ENCODE assay signal across 26 cellular contexts in the genomic region with DNA sequence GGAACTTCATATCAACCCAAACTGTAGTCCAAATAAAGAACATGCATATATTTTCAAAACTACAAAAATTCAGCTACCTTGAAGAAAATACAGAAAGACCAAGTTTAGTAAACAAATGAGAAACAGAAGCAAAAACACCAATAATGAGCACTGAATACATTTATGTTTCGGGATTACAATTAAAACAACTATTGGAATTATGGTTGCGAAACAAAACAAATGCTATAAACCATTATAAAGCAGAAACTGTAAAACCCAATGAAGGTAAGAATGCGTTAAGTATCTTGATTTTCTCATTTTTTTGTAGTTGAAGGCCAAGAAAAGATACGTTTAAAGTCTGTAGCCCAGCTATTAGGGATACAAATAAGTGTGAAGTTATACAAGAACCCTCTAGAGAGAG. TPM values are rescaled to one million over a fixed set of nuclear protein-coding genes. Genes with fewer than 3 reads are reported as not detected.
DNase-seq lines count a peak whose midpoint lies in the region; ATAC-seq, FAIRE-seq and TF ChIP-seq lines count a peak whose summit lies in the region.
"Had no signal": no experiment of that assay in that cellular context is flagged by ENCODE, and none has a peak within 500 bp of the region (broad histone marks: within the 10 kb centered on the region; RNA-seq: fewer than 3 reads in every experiment).

No MANE protein-coding gene starts in this region.

- no peaks in the 10 kb centered on the region for H3K36me3 Mint-ChIP-seq in nephron (ENCODE audit: low read depth)
- H3K36me3 Mint-ChIP-seq: CD4-positive, alpha-beta memory T cell; CD4-positive, CD25-positive, alpha-beta regulatory T cell had no signal

- WGBS in HepG2 (ENCODE audit: low lambda C conversion rate): 34% methylated on average over 4 of the region's 4 CpGs
- 74% methylated on average over 4 of the region's 4 CpGs for WGBS in right lobe of liver (ENCODE audit: insufficient coverage, low coverage, low lambda C conversion rate, missing lambda C conversion rate)
- WGBS in spleen, 5 donors: 82 to 97% (median 91%) methylated on average over 4 of the region's 4 CpGs

- TF ChIP-seq CTCF in HepG2 (CRISPR knock-in tag; IDR thresholded peaks at IDR 0.05) (no peak), right lobe of liver (IDR thresholded peaks at IDR 0.05) (no peak), nephron (IDR thresholded peaks at IDR 0.05; ENCODE audit: unreplicated experiment in 3 of 3) (no peak), spleen (IDR thresholded peaks at IDR 0.05 in 8 of 11, conservative IDR thresholded peaks at IDR 0.05 in 3 of 11) (no peak)

- no peak for FAIRE-seq in HepG2 (lab: Jason Lieb, UNC)
- peak; percentile 82 for FAIRE-seq in endometrium (lab: Jason Lieb, UNC)
- FAIRE-seq: GM12878, GM12892, GM18507 had no signal

- H3K27ac Mint-ChIP-seq in nephron: peak overlapping the region in 2 of 3 experiments; percentile 84 to 89
- H3K27ac Mint-ChIP-seq: CD14-positive monocyte; CD8-positive, alpha-beta memory T cell had no signal

- TF ChIP-seq RAD21 in HepG2 (CRISPR knock-in tag; IDR thresholded peaks at IDR 0.05): no peak

- H3K9ac ChIP-seq in HepG2 (ENCODE audit: insufficient read depth, low read depth, low read length): no peak overlapping the region
- H3K9ac ChIP-seq: BLaER1 had no signal

- no peaks in the 10 kb centered on the region for H3K79me2 ChIP-seq in HepG2 (ENCODE audit: insufficient read depth, low read length)

- POLR2A ChIA-PET in HepG2 (lab: Yijun Ruan, JAX): no interaction called here

- TF ChIP-seq EP300 in HepG2 (IDR thresholded peaks at IDR 0.05; ENCODE audit: low read depth in 2 of 2, low read length in 2 of 2): no peak
- no peak for TF ChIP-seq EP300 in HepG2 (CRISPR knock-in tag; IDR thresholded peaks at IDR 0.05; ENCODE audit: borderline replicate concordance)

- ATAC-seq in HepG2 (no peak), right lobe of liver (no peak)
- ATAC-seq: GM12878 had no signal

- intact Hi-C loops in HepG2 (cut with micrococcal nuclease; ENCODE audit: unreplicated experiment): no loop called here
- intact Hi-C loops in right lobe of liver (cut with DNase I): no loop called here
- intact Hi-C loops in spleen (cut with DNase I; ENCODE audit: low total_unique reads): no loop called here

- BruUV-seq in HepG2 (replicated peaks; lab: Mats Ljungman, UMichigan): no TSS peak

- in situ Hi-C loops in HepG2 (cut with HindIII; ENCODE audit: extremely low pct_ligation_motif_present, low pct_unique_long_range_greater_than_20kb): no loop called here

- H3K27me3 ChIP-seq in HepG2 (ENCODE audit: control insufficient read depth in 1 of 2, insufficient read depth in 2 of 2, low read length in 2 of 2) (peaks cover 7% of the 10 kb centered on the region in 2 experiments; a peak in 2 of 5 replicates), right lobe of liver (no peaks in the 10 kb centered on the region), spleen (replicated peaks in 1 of 7) (no peaks in the 10 kb centered on the region)
- H3K27me3 ChIP-seq: BLaER1 had no signal

- peaks cover 5% of the 10 kb centered on the region for H3K9me3 Mint-ChIP-seq in nephron

- no peaks in the 10 kb centered on the region for H3K36me3 ChIP-seq in HepG2 (replicated peaks in 1 of 2; ENCODE audit: control insufficient read depth in 1 of 2, insufficient read depth in 2 of 2, low read length in 2 of 2)
- no peaks in the 10 kb centered on the region for H3K36me3 ChIP-seq in right lobe of liver
- no peaks in the 10 kb centered on the region for H3K36me3 ChIP-seq in spleen
- H3K36me3 ChIP-seq: BE2C, BLaER1 had no signal

- no peak overlapping the region for H2AFZ ChIP-seq in HepG2 (ENCODE audit: low read length)

- peaks cover 3% of the 10 kb centered on the region for H3K27me3 Mint-ChIP-seq in nephron (ENCODE audit: low read depth)
- H3K27me3 Mint-ChIP-seq: CD4-positive, alpha-beta memory T cell; CD4-positive, CD25-positive, alpha-beta regulatory T cell had no signal

- H4K20me1 ChIP-seq in HepG2 (ENCODE audit: insufficient read depth, low read length): no peaks in the 10 kb centered on the region
- H4K20me1 ChIP-seq: BLaER1 had no signal

- TF ChIP-seq POLR2A in HepG2 (IDR thresholded peaks at IDR 0.05; ENCODE audit: insufficient read depth in 1 of 2, low read depth in 2 of 2, low read length in 2 of 2) (no peak), right lobe of liver (IDR thresholded peaks at IDR 0.05) (no peak), spleen (IDR thresholded peaks at IDR 0.05) (no peak)

- H3K4me1 ChIP-seq in HepG2 (ENCODE audit: insufficient read depth, low read length) (no peaks in the 10 kb centered on the region), right lobe of liver (no peaks in the 10 kb centered on the region), spleen (peaks cover 0 to 26% (median 9%) of the 10 kb centered on the region in 6 donors)
- H3K4me1 ChIP-seq: BE2C had no signal

- no peak overlapping the region for H3K4me2 ChIP-seq in HepG2 (ENCODE audit: low read depth, low read length)
- H3K4me2 ChIP-seq: BLaER1 had no signal

- peaks cover 50% of the 10 kb centered on the region for H3K4me1 Mint-ChIP-seq in nephron
- H3K4me1 Mint-ChIP-seq: CD4-positive, alpha-beta memory T cell; CD8-positive, alpha-beta memory T cell had no signal

- H3K4me3 ChIP-seq in HepG2 (replicated peaks in 1 of 3; ENCODE audit: insufficient read depth in 1 of 3, low read depth in 2 of 3, low read length in 3 of 3) (no peak overlapping the region), right lobe of liver (no peak overlapping the region), spleen (no peak overlapping the region)
- H3K4me3 ChIP-seq: BLaER1, GM12878 had no signal

- H3K4me3 Mint-ChIP-seq in nephron: no peak overlapping the region
- H3K4me3 Mint-ChIP-seq: CD14-positive monocyte; CD4-positive, alpha-beta memory T cell; CD4-positive, CD25-positive, alpha-beta regulatory T cell; CD8-positive, alpha-beta memory T cell had no signal

- H3K9me3 ChIP-seq in HepG2 (ENCODE audit: low read length): no peaks in the 10 kb centered on the region
- H3K9me3 ChIP-seq in right lobe of liver: no peaks in the 10 kb centered on the region
- peaks cover 0 to 6% (median 0%) of the 10 kb centered on the region in 8 donors for H3K9me3 ChIP-seq in spleen
- H3K9me3 ChIP-seq: BE2C, BLaER1 had no signal

- CTCF ChIA-PET in HepG2 (lab: Yijun Ruan, JAX; ENCODE audit: low intra/inter-chr PET ratio, low total read pairs): no interaction called here

- H3K27ac ChIP-seq in HepG2 (ENCODE audit: extremely low read length, insufficient read depth, low read length) (no peak overlapping the region), right lobe of liver (no peak overlapping the region), spleen (no peak overlapping the region)
- H3K27ac ChIP-seq: 22Rv1, BLaER1 had no signal

- DNase-seq in HepG2 (ENCODE audit: low spot score): no peak
- DNase-seq in right lobe of liver: no peak
- DNase-seq in spleen: no peak
- no peak for DNase-seq in NCI-H1092 (lab: John Stamatoyannopoulos, UW)
- DNase-seq: ACHN; BE2C; C1 segment of cervical spinal cord; CD4-positive, alpha-beta memory T cell; CD4-positive, CD25-positive, alpha-beta regulatory T cell; CD8-positive, alpha-beta memory T cell; COR-L47; DMS 273 treated with DMSO at 0.1 percent for 48 hours; DMS153; DMS53; DMS79; DND-41; EL; GDM1 had no signal

TF ChIP-seq in HepG2, 621 proteins besides CTCF, POLR2A, EP300 and RAD21:
- no peak for TF ChIP-seq PHF8 (CRISPR knock-in tag; IDR thresholded peaks at IDR 0.05)
- no peak for TF ChIP-seq SALL2 (CRISPR knock-in tag; IDR thresholded peaks at IDR 0.05)
- TF ChIP-seq PTBP1 (IDR thresholded peaks at IDR 0.05; ENCODE audit: low read depth, low read length, poor library complexity, severe bottlenecking): no peak
- peak; percentile 64 for TF ChIP-seq CEBPB (IDR thresholded peaks at IDR 0.05; ENCODE audit: borderline replicate concordance, low read depth, low read length)
- TF ChIP-seq ZNF264 (CRISPR knock-in tag; IDR thresholded peaks at IDR 0.05): no peak

RNA-seq across cellular contexts. Expression of a gene that starts 9.7 kb away (rescaled TPM):
- total RNA-seq in HepG2 (2016; rRNA removed; fragmentation: Illumina TruSeq; extraction: Trizol): 0.53 and 0.83 TPM in 2 replicates
- total RNA-seq in HepG2 (2016; cell fraction: cytosol; rRNA removed; fragmentation: Illumina TruSeq; extraction: Trizol; ENCODE audit: low read depth): under 0.01 and 0.09 TPM in 2 replicates
- 0.61 and 0.86 TPM in 2 replicates for total RNA-seq in HepG2 (2016; cell fraction: insoluble cytoplasmic fraction; rRNA removed; fragmentation: Illumina TruSeq; extraction: Trizol)
- total RNA-seq in HepG2 (2016; cell fraction: membrane; rRNA removed; fragmentation: Illumina TruSeq; extraction: Trizol): 0.25 and 0.31 TPM in 2 replicates
- total RNA-seq in HepG2 (2016; cell fraction: nucleus; rRNA removed; fragmentation: Illumina TruSeq; extraction: Trizol): 0.19 and 0.44 TPM in 2 replicates
- 0.09 and 0.16 TPM in 2 replicates for polyA plus RNA-seq in HepG2 (2011; rRNA removed)
- polyA plus RNA-seq in HepG2 (2011; cell fraction: cytosol; rRNA removed): 0.09 and 0.10 TPM in 2 replicates
- polyA plus RNA-seq in HepG2 (2011; cell fraction: nucleus; rRNA removed): 0.11 and 0.19 TPM in 2 replicates
- polyA plus RNA-seq in HepG2 (2012): 0.05 and 0.08 TPM in 2 replicates
- 0.06 and 0.08 TPM in 2 replicates for polyA plus RNA-seq in HepG2 (2016; cell fraction: cytosol; fragmentation: Illumina TruSeq; extraction: Trizol; ENCODE audit: low read depth)
- polyA plus RNA-seq in HepG2 (2016; cell fraction: insoluble cytoplasmic fraction; fragmentation: Illumina TruSeq; extraction: Trizol; ENCODE audit: low read depth): 0.59 and 0.73 TPM in 2 replicates
- polyA plus RNA-seq in HepG2 (2016; cell fraction: membrane; fragmentation: Illumina TruSeq; extraction: Trizol; ENCODE audit: low read depth): 0.10 and 0.11 TPM in 2 replicates
- 0.48 and 0.55 TPM in 2 replicates for polyA plus RNA-seq in HepG2 (2016; cell fraction: nucleus; fragmentation: Illumina TruSeq; extraction: Trizol; ENCODE audit: insufficient read depth, low read depth)
- 0.06 TPM in 1 of 2 replicates, not detected in the other for polyA minus RNA-seq in HepG2 (2011; rRNA and poly(A)+ RNA removed; ENCODE audit: low replicate concordance)
- 0.10 TPM in 1 of 2 replicates, not detected in the other for polyA minus RNA-seq in HepG2 (2011; cell fraction: cytosol; rRNA and poly(A)+ RNA removed)
- 0.12 and 0.13 TPM in 2 replicates for polyA minus RNA-seq in HepG2 (2011; cell fraction: nucleus; rRNA and poly(A)+ RNA removed)
- 1 to 10 TPM; 2.0 to 4.8 (median 4.2) TPM for total RNA-seq in right lobe of liver
- 100 to 1,000 TPM in 2 of 7 donors, 10 to 100 TPM in 5; 61.5 to 153 (median 75.7) TPM for total RNA-seq in spleen
- polyA plus RNA-seq in spleen: 10 to 100 TPM; 27.8 to 28.3 (median 27.9) TPM

Comparison
In these comparisons a context has a peak if more than half of its experiments do, and no peak if none do; other contexts are left out.
1. RNA of a gene that starts 9.7 kb away (total RNA-seq): 61.5 to 153 TPM in spleen; 2.0 to 4.8 TPM in right lobe of liver and under 0.01 to 0.86 TPM in HepG2; every median in the first group is over 10 times any median in the second.